20 cellular contexts compared by ENCODE assay signal in the genomic region with DNA sequence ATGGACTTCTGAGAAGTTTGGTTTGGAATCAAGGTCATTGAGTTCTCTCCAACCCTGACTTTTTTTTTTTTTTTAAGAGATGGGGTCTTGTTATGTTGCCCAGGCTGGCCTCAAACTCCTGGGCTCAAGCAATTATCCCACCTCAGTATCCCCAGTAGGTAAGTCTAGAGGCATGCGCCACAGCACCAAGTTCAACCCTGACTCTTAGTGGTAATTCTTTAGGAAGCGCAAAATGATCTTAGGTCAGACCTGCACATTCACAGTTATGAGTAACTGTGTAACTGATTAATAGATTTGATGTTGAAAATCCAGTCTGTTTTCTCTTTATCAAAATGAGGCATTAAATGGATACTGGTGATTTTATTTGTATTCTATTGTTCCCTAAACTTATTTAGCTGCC.
DNase-seq lines count a peak whose midpoint lies in the region; ATAC-seq, FAIRE-seq and TF ChIP-seq lines count a peak whose summit lies in the region.
"Had no signal": no experiment of that assay in that cellular context is flagged by ENCODE, and none has a peak within 500 bp of the region (broad histone marks: within the 10 kb centered on the region; RNA-seq: fewer than 3 reads in every experiment).

No MANE protein-coding gene starts in this region.

- no peaks in the 10 kb centered on the region for H3F3A ChIP-seq in SK-N-SH (replicated peaks; ENCODE audit: insufficient read depth)
- no peaks in the 10 kb centered on the region for H3F3A ChIP-seq in smooth muscle cell (ENCODE audit: low read depth)

- peak overlapping the region; percentile 49; the same call in 1 of the 2 replicates for H3K4me2 ChIP-seq in SK-N-SH
- peak overlapping the region; percentile 28 for H3K4me2 ChIP-seq in smooth muscle cell
- H3K4me2 ChIP-seq: A549; BLaER1 treated with 17β-estradiol and CSF1 and Interleukin-3, amounts not matched to agents 10 nM and 100 nM had no signal

- H4K20me1 ChIP-seq in SK-N-SH (ENCODE audit: insufficient read depth) (no peaks in the 10 kb centered on the region), smooth muscle cell (ENCODE audit: low read depth) (no peaks in the 10 kb centered on the region)
- H4K20me1 ChIP-seq: BLaER1 treated with 17β-estradiol and CSF1 and Interleukin-3, amounts not matched to agents 10 nM and 100 nM had no signal

- no peaks in the 10 kb centered on the region for H3K9me3 ChIP-seq in SK-N-SH
- H3K9me3 ChIP-seq in smooth muscle cell (replicated peaks; ENCODE audit: low read depth) = no peaks in the 10 kb centered on the region
- H3K9me3 ChIP-seq: A549, HAP-1 had no signal

- POLR2A ChIA-PET in SK-N-SH (lab: Yijun Ruan, JAX) = no interaction called here
- POLR2A ChIA-PET in activated CD4-positive, alpha-beta T cell treated with anti-CD3 and anti-CD28 coated beads for 36 hours (lab: Charles Lee) = no interaction called here

- peaks cover 0 to 16% of the 10 kb centered on the region in 2 experiments; a peak in 3 of 4 replicates for H3K4me1 ChIP-seq in SK-N-SH (ENCODE audit: control insufficient read depth in 1 of 2, insufficient read depth in 2 of 2, low read depth in 1 of 2, low read length in 1 of 2)
- H3K4me1 ChIP-seq in smooth muscle cell (ENCODE audit: low read depth) = no peaks in the 10 kb centered on the region
- H3K4me1 ChIP-seq: HAP-1 had no signal

- CTCF ChIA-PET in SK-N-SH (lab: Yijun Ruan, JAX) = no interaction called here
- CTCF ChIA-PET in activated CD4-positive, alpha-beta T cell treated with anti-CD3 and anti-CD28 coated beads for 36 hours (lab: Charles Lee) = no interaction called here

- H3K79me2 ChIP-seq in SK-N-SH (ENCODE audit: insufficient read depth) = no peaks in the 10 kb centered on the region
- no peaks in the 10 kb centered on the region for H3K79me2 ChIP-seq in smooth muscle cell (ENCODE audit: low read depth)

- peaks cover 2% of the 10 kb centered on the region for H3K9me3 Mint-ChIP-seq in activated CD4-positive, alpha-beta T cell treated with anti-CD3 and anti-CD28 coated beads for 36 hours (ENCODE audit: low read depth)

- H2AFZ ChIP-seq in SK-N-SH (ENCODE audit: low read depth) (0 out of 2 replicates have a peak overlapping the region, but pooled peaks have one; percentile 7), smooth muscle cell (ENCODE audit: low read depth) (no peak overlapping the region)

- H3K36me3 ChIP-seq in SK-N-SH (replicated peaks in 1 of 2; ENCODE audit: control insufficient read depth in 1 of 2, insufficient read depth in 2 of 2, low read length in 1 of 2) = no peaks in the 10 kb centered on the region
- no peaks in the 10 kb centered on the region for H3K36me3 ChIP-seq in smooth muscle cell (ENCODE audit: low read depth)
- H3K36me3 ChIP-seq: BLaER1 treated with 17β-estradiol and CSF1 and Interleukin-3, amounts not matched to agents 10 nM and 100 nM; HAP-1 had no signal

- H3K4me3 Mint-ChIP-seq in activated CD4-positive, alpha-beta T cell treated with anti-CD3 and anti-CD28 coated beads for 36 hours = no peak overlapping the region
- H3K4me3 Mint-ChIP-seq: B cell; CD8-positive, alpha-beta T cell had no signal

- H3K4me1 Mint-ChIP-seq in activated CD4-positive, alpha-beta T cell treated with anti-CD3 and anti-CD28 coated beads for 36 hours = no peaks in the 10 kb centered on the region
- H3K4me1 Mint-ChIP-seq: B cell had no signal

- TF ChIP-seq EP300 in SK-N-SH (IDR thresholded peaks at IDR 0.05; ENCODE audit: borderline replicate concordance in 1 of 2, low read depth in 1 of 2, low read length in 1 of 2) = no peak

- ATAC-seq in SK-N-SH treated with all-trans-retinoic acid at 6 μM for 48 hours = no peak
- ATAC-seq in activated CD4-positive, alpha-beta T cell treated with anti-CD3 and anti-CD28 coated beads for 36 hours = no peak
- ATAC-seq: A549; CD8-positive, alpha-beta T cell; K562 had no signal

- H3K4me3 ChIP-seq in SK-N-SH (ENCODE audit: low read depth in 2 of 2, low read length in 1 of 2) (no peak overlapping the region), smooth muscle cell (no peak overlapping the region)
- H3K4me3 ChIP-seq: A549; BLaER1 treated with 17β-estradiol and CSF1 and Interleukin-3, amounts not matched to agents 10 nM and 100 nM; HAP-1; K562 had no signal

- H3K27me3 Mint-ChIP-seq in activated CD4-positive, alpha-beta T cell treated with anti-CD3 and anti-CD28 coated beads for 36 hours = no peaks in the 10 kb centered on the region
- H3K27me3 Mint-ChIP-seq: B cell had no signal

- TF ChIP-seq RAD21 in SK-N-SH (IDR thresholded peaks at IDR 0.05; ENCODE audit: low read length) = no peak

- TF ChIP-seq CTCF in SK-N-SH (IDR thresholded peaks at IDR 0.05) (no peak), smooth muscle cell (IDR thresholded peaks at IDR 0.05; ENCODE audit: borderline replicate concordance, insufficient read depth, poor library complexity, severe bottlenecking) (no peak)

- no peaks in the 10 kb centered on the region for H3K9me2 ChIP-seq in SK-N-SH

- no peak overlapping the region for H3K27ac Mint-ChIP-seq in activated CD4-positive, alpha-beta T cell treated with anti-CD3 and anti-CD28 coated beads for 36 hours
- H3K27ac Mint-ChIP-seq: B cell; CD8-positive, alpha-beta T cell had no signal

- DNase-seq in SK-N-SH (no peak), RCC 7860 (ENCODE audit: low spot score) (peak; percentile 46), kidney tubule cell (ENCODE audit: low spot score) (peak; percentile 20), smooth muscle cell (lab: John Stamatoyannopoulos, UW; ENCODE audit: unreplicated experiment) (no peak), NCI-H446 (lab: John Stamatoyannopoulos, UW) (no peak), NCI-H2171 (lab: John Stamatoyannopoulos, UW) (no peak)
- DNase-seq in activated CD4-positive, alpha-beta T cell treated with anti-CD3 and anti-CD28 coated beads for 36 hours = no peak
- DNase-seq: Calu3; CD8-positive, alpha-beta T cell; DMS79 treated with DMSO at 0.1 percent for 48 hours; GF-D8 had no signal

- 0 out of 2 replicates have a peak overlapping the region, but pooled peaks have one; percentile 33 for H3K9ac ChIP-seq in SK-N-SH
- H3K9ac ChIP-seq in smooth muscle cell (ENCODE audit: low read depth) = no peak overlapping the region
- H3K9ac ChIP-seq: BLaER1 treated with 17β-estradiol and CSF1 and Interleukin-3, amounts not matched to agents 10 nM and 100 nM had no signal

- intact Hi-C loops in activated CD4-positive, alpha-beta T cell treated with anti-CD3 and anti-CD28 coated beads for 36 hours (cut with DNase I, micrococcal nuclease) = no loop called here

- FAIRE-seq in RCC 7860 (lab: Jason Lieb, UNC) = peak; percentile 82
- FAIRE-seq: A549, GM19239, K562 had no signal

- WGBS in SK-N-SH (ENCODE audit: low lambda C conversion rate) = 92% methylated on average over 2 of the region's 2 CpGs
- WGBS in smooth muscle cell (ENCODE audit: low lambda C conversion rate) = 100% methylated on average over 2 of the region's 2 CpGs

- H3K27ac ChIP-seq in SK-N-SH (ENCODE audit: low read depth in 2 of 2, low read length in 1 of 2) = peak overlapping the region in 1 of 2 experiments; percentile 65; a peak in 2 of 4 replicates
- no peak overlapping the region for H3K27ac ChIP-seq in smooth muscle cell (ENCODE audit: low read depth)
- H3K27ac ChIP-seq: 22Rv1; A549; BLaER1 treated with 17β-estradiol and CSF1 and Interleukin-3, amounts not matched to agents 10 nM and 100 nM; HL-60 had no signal

- H3K36me3 Mint-ChIP-seq in activated CD4-positive, alpha-beta T cell treated with anti-CD3 and anti-CD28 coated beads for 36 hours (ENCODE audit: low read depth) = no peaks in the 10 kb centered on the region
- H3K36me3 Mint-ChIP-seq: CD8-positive, alpha-beta T cell had no signal

- H3K27me3 ChIP-seq in SK-N-SH (ENCODE audit: insufficient read depth) = no peaks in the 10 kb centered on the region
- H3K27me3 ChIP-seq in smooth muscle cell (ENCODE audit: low read depth) = no peaks in the 10 kb centered on the region
- H3K27me3 ChIP-seq: BLaER1 treated with 17β-estradiol and CSF1 and Interleukin-3, amounts not matched to agents 10 nM and 100 nM had no signal

TF ChIP-seq in SK-N-SH, 30 proteins besides CTCF, POLR2A, EP300 and RAD21:
- no peak for TF ChIP-seq FOXM1 (IDR thresholded peaks at IDR 0.05; ENCODE audit: low read depth)
- TF ChIP-seq ELF1 (IDR thresholded peaks at IDR 0.05) = no peak

TF ChIP-seq in SK-N-SH treated with all-trans-retinoic acid at 6 μM for 48 hours, 23 proteins besides CTCF, POLR2A, EP300 and RAD21 (continues in another document):
- TF ChIP-seq PPARA (CRISPR knock-in tag; IDR thresholded peaks at IDR 0.05; ENCODE audit: borderline replicate concordance) (no peak), RARB (CRISPR knock-in tag; IDR thresholded peaks at IDR 0.05) (no peak), ZNF70 (CRISPR knock-in tag; IDR thresholded peaks at IDR 0.05) (no peak), ZNF8 (CRISPR knock-in tag; IDR thresholded peaks at IDR 0.05) (no peak), ESRRG (CRISPR knock-in tag; IDR thresholded peaks at IDR 0.05) (no peak), ARNTL (CRISPR knock-in tag; IDR thresholded peaks at IDR 0.05; ENCODE audit: borderline replicate concordance, low read depth) (no peak)
- TF ChIP-seq, protein P1, sequence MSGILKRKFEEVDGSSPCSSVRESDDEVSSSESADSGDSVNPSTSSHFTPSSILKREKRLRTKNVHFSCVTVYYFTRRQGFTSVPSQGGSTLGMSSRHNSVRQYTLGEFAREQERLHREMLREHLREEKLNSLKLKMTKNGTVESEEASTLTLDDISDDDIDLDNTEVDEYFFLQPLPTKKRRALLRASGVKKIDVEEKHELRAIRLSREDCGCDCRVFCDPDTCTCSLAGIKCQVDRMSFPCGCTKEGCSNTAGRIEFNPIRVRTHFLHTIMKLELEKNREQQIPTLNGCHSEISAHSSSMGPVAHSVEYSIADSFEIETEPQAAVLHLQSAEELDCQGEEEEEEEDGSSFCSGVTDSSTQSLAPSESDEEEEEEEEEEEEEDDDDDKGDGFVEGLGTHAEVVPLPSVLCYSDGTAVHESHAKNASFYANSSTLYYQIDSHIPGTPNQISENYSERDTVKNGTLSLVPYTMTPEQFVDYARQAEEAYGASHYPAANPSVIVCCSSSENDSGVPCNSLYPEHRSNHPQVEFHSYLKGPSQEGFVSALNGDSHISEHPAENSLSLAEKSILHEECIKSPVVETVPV (CRISPR knock-in tag; IDR thresholded peaks at IDR 0.05) = no peak
- TF ChIP-seq, protein P2, sequence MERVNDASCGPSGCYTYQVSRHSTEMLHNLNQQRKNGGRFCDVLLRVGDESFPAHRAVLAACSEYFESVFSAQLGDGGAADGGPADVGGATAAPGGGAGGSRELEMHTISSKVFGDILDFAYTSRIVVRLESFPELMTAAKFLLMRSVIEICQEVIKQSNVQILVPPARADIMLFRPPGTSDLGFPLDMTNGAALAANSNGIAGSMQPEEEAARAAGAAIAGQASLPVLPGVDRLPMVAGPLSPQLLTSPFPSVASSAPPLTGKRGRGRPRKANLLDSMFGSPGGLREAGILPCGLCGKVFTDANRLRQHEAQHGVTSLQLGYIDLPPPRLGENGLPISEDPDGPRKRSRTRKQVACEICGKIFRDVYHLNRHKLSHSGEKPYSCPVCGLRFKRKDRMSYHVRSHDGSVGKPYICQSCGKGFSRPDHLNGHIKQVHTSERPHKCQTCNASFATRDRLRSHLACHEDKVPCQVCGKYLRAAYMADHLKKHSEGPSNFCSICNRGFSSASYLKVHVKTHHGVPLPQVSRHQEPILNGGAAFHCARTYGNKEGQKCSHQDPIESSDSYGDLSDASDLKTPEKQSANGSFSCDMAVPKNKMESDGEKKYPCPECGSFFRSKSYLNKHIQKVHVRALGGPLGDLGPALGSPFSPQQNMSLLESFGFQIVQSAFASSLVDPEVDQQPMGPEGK (CRISPR knock-in tag; IDR thresholded peaks at IDR 0.05; ENCODE audit: borderline replicate concordance) = no peak

Comparison
In these comparisons a context has a peak if more than half of its experiments do, and no peak if none do; other contexts are left out.
1. DNase-seq: peak in RCC 7860 (single experiment) and kidney tubule cell (single experiment); none in SK-N-SH (single experiment), smooth muscle cell (single experiment), NCI-H446 (0 of 2), NCI-H2171 (single experiment) and activated CD4-positive, alpha-beta T cell treated with anti-CD3 and anti-CD28 coated beads for 36 hours (single experiment).